In genomic region chr2:182446087-182446486, GRCh38 we compare ENCODE assay signal across 20 cellular contexts. TPM values are rescaled to one million over a fixed set of nuclear protein-coding genes. Genes with fewer than 3 reads are reported as not detected.
"Had no signal": no experiment of that assay in that cellular context is flagged by ENCODE, and none has a peak within 500 bp of the region (broad histone marks: within the 10 kb centered on the region; RNA-seq: fewer than 3 reads in every experiment).

No MANE protein-coding gene starts in this region.

- H2AFZ ChIP-seq: parathyroid adenoma had no signal

- H3K9me3 Mint-ChIP-seq: activated naive CD4-positive, alpha-beta T cell treated with anti-CD3 and anti-CD28 coated beads for 36 hours had no signal

- H3K4me3 ChIP-seq: colonic mucosa, lower lobe of right lung, thyroid gland had no signal

- H3K36me3 ChIP-seq: colonic mucosa, lower lobe of right lung, thyroid gland had no signal

- H3K4me3 Mint-ChIP-seq: activated CD4-positive, alpha-beta memory T cell treated with anti-CD3 and anti-CD28 coated beads, Interleukin-2, amount 10 ng/mL, durations not matched to agents 7 days and 5 days; activated CD8-positive, alpha-beta memory T cell treated with anti-CD3 and anti-CD28 coated beads, Interleukin-2, amount 10 ng/mL, durations not matched to agents 7 days and 5 days; activated naive CD4-positive, alpha-beta T cell treated with anti-CD3 and anti-CD28 coated beads for 36 hours; activated naive CD8-positive, alpha-beta T cell treated with anti-CD3 and anti-CD28 coated beads, Interleukin-2, amount 50 U/mL, for 24 hours; natural killer cell; T-cell had no signal

- H3K79me2 ChIP-seq: parathyroid adenoma had no signal

- H3K36me3 Mint-ChIP-seq: activated CD8-positive, alpha-beta memory T cell treated with anti-CD3 and anti-CD28 coated beads, Interleukin-2, amount 10 ng/mL, durations not matched to agents 7 days and 5 days; natural killer cell; T-cell had no signal

- H3K4me1 ChIP-seq: colonic mucosa, lower lobe of right lung, parathyroid adenoma had no signal

- H3K4me2 ChIP-seq: SK-N-SH had no signal

- H3K9me3 ChIP-seq: colonic mucosa, lower lobe of right lung, SK-N-SH, thyroid gland had no signal

- H3K4me1 Mint-ChIP-seq: activated CD4-positive, alpha-beta memory T cell treated with anti-CD3 and anti-CD28 coated beads, Interleukin-2, amount 10 ng/mL, durations not matched to agents 7 days and 5 days; activated CD8-positive, alpha-beta memory T cell treated with anti-CD3 and anti-CD28 coated beads, Interleukin-2, amount 10 ng/mL, durations not matched to agents 7 days and 5 days; activated naive CD8-positive, alpha-beta T cell treated with anti-CD3 and anti-CD28 coated beads, Interleukin-2, amount 50 U/mL, for 24 hours; natural killer cell; T-cell had no signal

- ATAC-seq: activated CD8-positive, alpha-beta memory T cell treated with anti-CD3 and anti-CD28 coated beads, Interleukin-2, amount 10 ng/mL, durations not matched to agents 7 days and 5 days; activated naive CD8-positive, alpha-beta T cell treated with anti-CD3 and anti-CD28 coated beads, Interleukin-2, amount 50 U/mL, for 24 hours; lower lobe of right lung; natural killer cell; T-cell had no signal

- H3K27me3 Mint-ChIP-seq: activated CD4-positive, alpha-beta memory T cell treated with anti-CD3 and anti-CD28 coated beads, Interleukin-2, amount 10 ng/mL, durations not matched to agents 7 days and 5 days; activated CD8-positive, alpha-beta memory T cell treated with anti-CD3 and anti-CD28 coated beads, Interleukin-2, amount 10 ng/mL, durations not matched to agents 7 days and 5 days; activated naive CD8-positive, alpha-beta T cell treated with anti-CD3 and anti-CD28 coated beads, Interleukin-2, amount 50 U/mL, for 24 hours; T-cell had no signal

- H3K27ac ChIP-seq: colonic mucosa, lower lobe of right lung, parathyroid adenoma had no signal

- H3K9me2 ChIP-seq: SK-N-SH had no signal

- DNase-seq: activated CD4-positive, alpha-beta memory T cell treated with anti-CD3 and anti-CD28 coated beads, Interleukin-2, amount 10 ng/mL, durations not matched to agents 7 days and 5 days; activated CD4-positive, alpha-beta T cell treated with anti-CD3 and anti-CD28 coated beads for 48 hours; activated CD4-positive, CD25-positive, alpha-beta regulatory T cell; activated CD8-positive, alpha-beta memory T cell treated with anti-CD3 and anti-CD28 coated beads, Interleukin-2, amount 10 ng/mL, durations not matched to agents 7 days and 5 days; activated naive CD4-positive, alpha-beta T cell treated with anti-CD3 and anti-CD28 coated beads for 36 hours; activated naive CD8-positive, alpha-beta T cell treated with anti-CD3 and anti-CD28 coated beads, Interleukin-2, amount 50 U/mL, for 24 hours; central memory CD4-positive, alpha-beta T cell; colonic mucosa; foreskin melanocyte; kidney glomerular epithelial cell; lower lobe of right lung; natural killer cell; SK-N-SH; stimulated activated CD8-positive, alpha-beta memory T cell treated with anti-CD3 and anti-CD28 coated beads, Interleukin-4, amount 100 ng/mL, for 48 hours; stimulated activated naive CD4-positive, alpha-beta T cell; T-cell; T-helper 9 cell; thyroid gland had no signal

- H3K27me3 ChIP-seq: colonic mucosa, thyroid gland had no signal

- H3K27ac Mint-ChIP-seq: activated CD4-positive, alpha-beta memory T cell treated with anti-CD3 and anti-CD28 coated beads, Interleukin-2, amount 10 ng/mL, durations not matched to agents 7 days and 5 days; activated CD8-positive, alpha-beta memory T cell treated with anti-CD3 and anti-CD28 coated beads, Interleukin-2, amount 10 ng/mL, durations not matched to agents 7 days and 5 days; activated naive CD4-positive, alpha-beta T cell treated with anti-CD3 and anti-CD28 coated beads for 36 hours; activated naive CD8-positive, alpha-beta T cell treated with anti-CD3 and anti-CD28 coated beads, Interleukin-2, amount 50 U/mL, for 24 hours; natural killer cell; T-cell had no signal

RNA-seq across cellular contexts. Expression of gene PDE1A, which starts 19.3 kb away (rescaled TPM):
- total RNA-seq: activated CD4-positive, alpha-beta memory T cell treated with anti-CD3 and anti-CD28 coated beads, Interleukin-2, amount 10 ng/mL, durations not matched to agents 7 days and 5 days; activated CD8-positive, alpha-beta memory T cell treated with anti-CD3 and anti-CD28 coated beads, Interleukin-2, amount 10 ng/mL, durations not matched to agents 7 days and 5 days; activated naive CD4-positive, alpha-beta T cell treated with anti-CD3 and anti-CD28 coated beads for 36 hours; epithelial cell of proximal tubule; natural killer cell; T-cell had no signal
